16 cellular contexts compared by ENCODE assay signal in the genomic region with DNA sequence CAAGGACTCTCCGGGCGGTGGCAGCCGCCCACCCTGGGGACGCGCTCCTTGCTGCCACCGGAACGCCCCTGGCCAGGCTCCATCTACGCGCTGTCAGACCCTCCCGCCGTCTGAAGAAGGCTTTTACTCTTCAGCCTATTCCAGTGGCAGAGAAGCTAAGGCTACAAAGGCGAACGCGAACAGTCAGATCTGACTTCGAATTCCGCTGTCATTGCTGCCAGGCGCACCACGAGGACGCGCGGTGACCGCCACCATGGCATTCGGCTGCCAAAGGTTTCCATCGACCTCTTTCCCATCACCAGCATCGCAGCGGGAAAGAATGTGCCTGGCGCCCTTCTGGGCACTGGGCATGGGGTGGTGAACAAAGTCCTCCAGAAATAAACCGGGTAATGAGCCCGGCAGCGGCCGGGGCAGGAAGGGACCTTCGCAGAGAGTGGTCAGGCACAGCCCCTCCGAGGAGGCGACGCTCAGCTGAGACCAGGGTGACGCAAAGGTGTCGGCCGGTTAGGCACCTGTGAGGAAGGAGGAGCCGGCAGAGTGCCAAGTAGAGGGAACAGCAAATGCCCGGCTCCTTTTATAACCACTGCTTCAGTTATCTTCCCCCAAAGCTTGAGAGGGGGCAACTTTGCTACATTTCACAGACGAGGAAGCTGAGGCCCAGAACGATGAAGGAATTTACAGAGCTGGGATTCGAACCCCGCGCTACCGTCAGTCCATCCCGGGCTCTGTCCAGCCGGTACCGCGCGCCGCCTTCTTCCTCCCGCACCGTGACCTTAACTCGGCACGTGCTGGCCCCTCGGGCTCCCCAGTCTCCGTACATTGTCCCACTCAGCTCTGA. TPM values are rescaled to one million over a fixed set of nuclear protein-coding genes. Genes with fewer than 3 reads are reported as not detected.
DNase-seq lines count a peak whose midpoint lies in the region; ATAC-seq and TF ChIP-seq lines count a peak whose summit lies in the region.
"Had no signal": no experiment of that assay in that cellular context is flagged by ENCODE, and none has a peak within 500 bp of the region (broad histone marks: within the 10 kb centered on the region; RNA-seq: fewer than 3 reads in every experiment).

No MANE protein-coding gene starts in this region.

- ATAC-seq in left cardiac atrium (no peak), thoracic aorta (ENCODE audit: insufficient number of reproducible peaks, low FRiP score, low read depth) (no peak), HG03521 (IDR thresholded peaks at IDR 0.05; ENCODE audit: unreplicated experiment) (no peak)

- H3K27me3 ChIP-seq in cardiac muscle cell: peaks cover 100% of the 10 kb centered on the region
- H3K27me3 ChIP-seq in ascending aorta: peaks cover 14% of the 10 kb centered on the region
- H3K27me3 ChIP-seq in thoracic aorta (replicated peaks; ENCODE audit: insufficient read depth): peaks cover 17% of the 10 kb centered on the region

- H3K27ac ChIP-seq in cardiac muscle cell: no peak overlapping the region
- H3K27ac ChIP-seq in ascending aorta: no peak overlapping the region
- no peak overlapping the region for H3K27ac ChIP-seq in thoracic aorta
- H3K27ac ChIP-seq: KMS-11, upper lobe of left lung had no signal

- peak overlapping the region; percentile 13 for H3K4me3 ChIP-seq in cardiac muscle cell
- peak overlapping the region; percentile 11 to 60 for H3K4me3 ChIP-seq in ascending aorta
- peak overlapping the region; percentile 61 for H3K4me3 ChIP-seq in thoracic aorta

- TF ChIP-seq CTCF in cardiac muscle cell (IDR thresholded peaks at IDR 0.05; ENCODE audit: low read depth, low read length): no peak
- TF ChIP-seq CTCF in ascending aorta (IDR thresholded peaks at IDR 0.05): no peak
- no peak for TF ChIP-seq CTCF in thoracic aorta (IDR thresholded peaks at IDR 0.05)

- H3K4me1 ChIP-seq in cardiac muscle cell (ENCODE audit: low read depth): peaks cover 5% of the 10 kb centered on the region
- peaks cover 6 to 13% of the 10 kb centered on the region in 2 donors for H3K4me1 ChIP-seq in ascending aorta
- peaks cover 21 to 43% of the 10 kb centered on the region in 2 donors for H3K4me1 ChIP-seq in thoracic aorta (ENCODE audit: control insufficient read depth in 1 of 2, low read depth in 2 of 2)

- DNase-seq in cardiac muscle cell (ENCODE audit: low read depth in 1 of 2, low spot score in 1 of 2) (no peak), left cardiac atrium (no peak), ascending aorta (ENCODE audit: low spot score in 2 of 2) (no peak), midbrain (lab: John Stamatoyannopoulos, UW) (peak; percentile 11), thoracic aorta (ENCODE audit: low spot score) (no peak), dedifferentiated amniotic fluid mesenchymal stem cell (ENCODE audit: extremely low spot score) (no peak), HuH-7.5 (ENCODE audit: low spot score) (no peak)
- DNase-seq: activated CD4-positive, alpha-beta memory T cell treated with anti-CD3 and anti-CD28 coated beads, Interleukin-2, amount 10 ng/mL, durations not matched to agents 7 days and 5 days; activated naive CD4-positive, alpha-beta T cell treated with anti-CD3 and anti-CD28 coated beads for 36 hours; central memory CD4-positive, alpha-beta T cell; NCI-H2029 had no signal

- H3K9me3 ChIP-seq in cardiac muscle cell (ENCODE audit: low read depth) (no peaks in the 10 kb centered on the region), ascending aorta (no peaks in the 10 kb centered on the region), thoracic aorta (no peaks in the 10 kb centered on the region)
- H3K9me3 ChIP-seq: upper lobe of left lung had no signal

- H3K36me3 ChIP-seq in cardiac muscle cell: no peaks in the 10 kb centered on the region
- H3K36me3 ChIP-seq in ascending aorta: no peaks in the 10 kb centered on the region
- H3K36me3 ChIP-seq in thoracic aorta: no peaks in the 10 kb centered on the region
- H3K36me3 ChIP-seq: upper lobe of left lung had no signal

- intact Hi-C loops in left cardiac atrium (cut with DNase I) (no loop called here), ascending aorta (cut with DNase I) (no loop called here)

RNA-seq across cellular contexts. Expression of a gene that starts 1.9 kb away (rescaled TPM):
- total RNA-seq in cardiac muscle cell (not detected in 2 replicates), left cardiac atrium (not detected), ascending aorta (not detected), thoracic aorta (not detected)
- polyA plus RNA-seq in cardiac muscle cell: not detected in 2 replicates
- total RNA-seq: activated CD4-positive, alpha-beta memory T cell treated with anti-CD3 and anti-CD28 coated beads, Interleukin-2, amount 10 ng/mL, durations not matched to agents 7 days and 5 days; activated naive CD4-positive, alpha-beta T cell treated with anti-CD3 and anti-CD28 coated beads for 36 hours; epithelial cell of proximal tubule; lung microvascular endothelial cell; upper lobe of left lung had no signal
